Comparison of ENCODE assay signal across 8 cellular contexts in genomic region chr15:29925227-29926082, GRCh38.
DNase-seq lines count a peak whose midpoint lies in the region; ATAC-seq, FAIRE-seq and TF ChIP-seq lines count a peak whose summit lies in the region.

No MANE protein-coding gene starts in this region.

- intact Hi-C loops in GM12878 (cut with micrococcal nuclease; ENCODE audit: unreplicated experiment): loop anchor here (5.0 kb wide), 1 partner anchor 178 kb away; no protein-coding TSS in a partner anchor

- no peak overlapping the region for H3K27ac ChIP-seq in OCI-LY1 (ENCODE audit: low read depth, low read length, poor library complexity, severe bottlenecking)
- H3K27ac ChIP-seq in GM12878 (ENCODE audit: control insufficient read depth, insufficient read depth): no peak overlapping the region
- H3K27ac ChIP-seq in hepatocyte: peak overlapping the region; percentile 94
- H3K27ac ChIP-seq in suprapubic skin: no peak overlapping the region

- DNase-seq in A172 (ENCODE audit: low spot score) (peak; percentile 77), GM13977 (ENCODE audit: low spot score) (no peak), GM12878 (ENCODE audit: low read depth, low spot score) (no peak), hepatocyte (ENCODE audit: low spot score) (peak; percentile 87), suprapubic skin (ENCODE audit: low spot score in 2 of 2) (no peak)
- DNase-seq in stimulated activated CD4-positive, alpha-beta T cell treated with anti-CD3 and anti-CD28 coated beads, Interleukin-1b, Interleukin-23, amount 100 ng/mL, for 48 hours: peak; percentile 30

- H3K27me3 ChIP-seq in OCI-LY1 (ENCODE audit: insufficient read depth, low read length) (no peaks in the 10 kb centered on the region), GM12878 (replicated peaks in 1 of 2; ENCODE audit: control insufficient read depth in 2 of 2, insufficient read depth in 2 of 2, low read length in 1 of 2) (no peaks in the 10 kb centered on the region; a peak in 1 of 4 replicates), hepatocyte (no peaks in the 10 kb centered on the region), suprapubic skin (no peaks in the 10 kb centered on the region)

- H3K4me2 ChIP-seq in OCI-LY1 (ENCODE audit: low read length): no peak overlapping the region
- no peak overlapping the region for H3K4me2 ChIP-seq in GM12878 (ENCODE audit: control insufficient read depth, insufficient read depth)
- H3K4me2 ChIP-seq in hepatocyte: peak overlapping the region; percentile 59

- FAIRE-seq in GM12878 (lab: Jason Lieb, UNC): no peak

- SMC1A ChIA-PET in GM12878 (lab: Charles Lee; ENCODE audit: uncharacterized antibody, unreplicated experiment): interaction anchor here (1.1 kb wide), 1 partner anchor 178 kb away, joined by 5 read pairs; no protein-coding TSS in a partner anchor

- TF ChIP-seq CTCF in GM13977 (IDR thresholded peaks at IDR 0.05; ENCODE audit: extremely low read depth, insufficient read depth, missing control alignments) (peak; percentile 20), OCI-LY1 (IDR thresholded peaks at IDR 0.05; ENCODE audit: low read length) (peak; percentile 84), GM12878 (IDR thresholded peaks at IDR 0.05 in 2 of 3, conservative IDR thresholded peaks at IDR 0.05 in 1 of 3; ENCODE audit: control insufficient read depth in 2 of 3, extremely low read depth in 1 of 3, insufficient read depth in 1 of 3, low read depth in 3 of 3, low read length in 3 of 3) (peak; percentile 35 to 40 (median 38)), hepatocyte (IDR thresholded peaks at IDR 0.05; ENCODE audit: poor library complexity) (peak; percentile 81), suprapubic skin (IDR thresholded peaks at IDR 0.05) (peak in 1 of 2 donors; percentile 41)

- no peak; the same call in 1 of the 2 replicates for TF ChIP-seq RAD21 in GM12878 (IDR thresholded peaks at IDR 0.05; ENCODE audit: insufficient read depth, low read depth, low read length)

- H3K9ac ChIP-seq in OCI-LY1 (ENCODE audit: low read length) (no peak overlapping the region), GM12878 (ENCODE audit: control insufficient read depth, insufficient read depth, low read length) (no peak overlapping the region)

- H3F3A ChIP-seq in OCI-LY1 (ENCODE audit: insufficient read depth, low read length): no peaks in the 10 kb centered on the region

- RAD21 ChIA-PET in GM12878 (lab: Charles Lee; ENCODE audit: unreplicated experiment): interaction anchor here (1.4 kb wide), 1 partner anchor 178 kb away, joined by 5 read pairs; no protein-coding TSS in a partner anchor

- H3K36me3 ChIP-seq in OCI-LY1 (ENCODE audit: insufficient read depth, low read length) (no peaks in the 10 kb centered on the region), GM12878 (ENCODE audit: control insufficient read depth in 2 of 2, insufficient read depth in 2 of 2, low read length in 1 of 2) (no peaks in the 10 kb centered on the region), hepatocyte (replicated peaks; ENCODE audit: insufficient read depth, low read depth) (no peaks in the 10 kb centered on the region), suprapubic skin (no peaks in the 10 kb centered on the region)

- TF ChIP-seq EP300 in GM12878 (IDR thresholded peaks at IDR 0.05; ENCODE audit: borderline replicate concordance in 1 of 2, control insufficient read depth in 1 of 2, low read depth in 2 of 2, low read length in 2 of 2): no peak
- no peak for TF ChIP-seq EP300 in suprapubic skin (IDR thresholded peaks at IDR 0.05)

- H3K9me2 ChIP-seq in OCI-LY1 (ENCODE audit: low read depth, low read length) (no peaks in the 10 kb centered on the region), hepatocyte (replicated peaks; ENCODE audit: insufficient read depth) (no peaks in the 10 kb centered on the region)

- no peaks in the 10 kb centered on the region for H4K20me1 ChIP-seq in OCI-LY1 (ENCODE audit: insufficient read depth, low read length)
- H4K20me1 ChIP-seq in GM12878 (ENCODE audit: control insufficient read depth, insufficient read depth): no peaks in the 10 kb centered on the region
- H4K20me1 ChIP-seq in hepatocyte (ENCODE audit: insufficient read depth, poor library complexity, severe bottlenecking): no peaks in the 10 kb centered on the region

- BruUV-seq in GM12878 (replicated peaks; lab: Mats Ljungman, UMichigan): no TSS peak

- WGBS in GM12878 (ENCODE audit: insufficient coverage, insufficient replicate concordance, low lambda C conversion rate, missing lambda C conversion rate): 9% methylated on average over 5 of the region's 5 CpGs
- WGBS in hepatocyte (ENCODE audit: low lambda C conversion rate, missing lambda C conversion rate): 43% methylated on average over 5 of the region's 5 CpGs
- 62% methylated on average over 5 of the region's 5 CpGs for WGBS in suprapubic skin

- no peak overlapping the region for H2AFZ ChIP-seq in OCI-LY1 (ENCODE audit: low read length)
- H2AFZ ChIP-seq in GM12878 (ENCODE audit: control insufficient read depth, low read depth, low read length): no peak overlapping the region
- H2AFZ ChIP-seq in hepatocyte: no peak overlapping the region

- in situ Hi-C loops in GM13977 (cut with MboI; ENCODE audit: low pct_unique_long_range_greater_than_20kb, low sequenced_read_pairs, unreplicated experiment): no loop called here
- in situ Hi-C loops in GM12878 (cut with MboI): no loop called here

- ATAC-seq in GM12878: peak; percentile 77
- no peak for ATAC-seq in activated CD4-positive, CD25-positive, alpha-beta regulatory T cell treated with anti-CD3 and anti-CD28 coated beads, Interleukin-2, amount 50 U/mL, for 24 hours

- POLR2A ChIA-PET in GM12878 (lab: Charles Lee): no interaction called here

- H3K79me2 ChIP-seq in OCI-LY1 (ENCODE audit: insufficient read depth, low read length) (no peaks in the 10 kb centered on the region), GM12878 (ENCODE audit: control insufficient read depth, insufficient read depth, low read length) (no peaks in the 10 kb centered on the region), hepatocyte (no peaks in the 10 kb centered on the region)

- no peaks in the 10 kb centered on the region for H3K4me1 ChIP-seq in OCI-LY1 (ENCODE audit: insufficient read depth, low read length, severe bottlenecking)
- no peaks in the 10 kb centered on the region for H3K4me1 ChIP-seq in GM12878 (ENCODE audit: control insufficient read depth, insufficient read depth, low read length)
- peaks cover 20% of the 10 kb centered on the region for H3K4me1 ChIP-seq in hepatocyte (ENCODE audit: insufficient read depth)
- H3K4me1 ChIP-seq in suprapubic skin: no peaks in the 10 kb centered on the region

- no peaks in the 10 kb centered on the region for H3K9me3 ChIP-seq in OCI-LY1 (ENCODE audit: low read length)
- no peaks in the 10 kb centered on the region for H3K9me3 ChIP-seq in GM12878 (replicated peaks; ENCODE audit: control insufficient read depth, insufficient read depth, low read length)
- no peaks in the 10 kb centered on the region for H3K9me3 ChIP-seq in hepatocyte (ENCODE audit: low read depth)
- no peaks in the 10 kb centered on the region for H3K9me3 ChIP-seq in suprapubic skin

- CTCF ChIA-PET in GM12878 (lab: Yijun Ruan, JAX): interaction anchor here (0.7 to 2.5 kb wide), 7 partner anchors 10 to 823 kb away, joined by 3 to 16 read pairs (median 3); no protein-coding TSS in a partner anchor

- H3K4me3 ChIP-seq in OCI-LY1 (ENCODE audit: low read depth, low read length, poor library complexity, severe bottlenecking) (no peak overlapping the region), GM12878 (no peak overlapping the region), hepatocyte (no peak overlapping the region), suprapubic skin (no peak overlapping the region)

- TF ChIP-seq POLR2A in GM12878 (IDR thresholded peaks at IDR 0.05; ENCODE audit: low read depth, low read length) (no peak), suprapubic skin (IDR thresholded peaks at IDR 0.05) (no peak)

TF ChIP-seq in GM12878, 131 proteins besides CTCF, POLR2A, EP300 and RAD21:
- TF ChIP-seq SMC3 (IDR thresholded peaks at IDR 0.05; ENCODE audit: borderline replicate concordance, low read length): peak; percentile 55; the same call in 1 of the 2 replicates
- no peak for TF ChIP-seq PRDM15 (CRISPR knock-in tag; IDR thresholded peaks at IDR 0.05)

Comparison
In these comparisons a context has a peak if more than half of its experiments do, and no peak if none do; other contexts are left out.
1. DNase-seq: peak in A172 (single experiment), hepatocyte (single experiment) and stimulated activated CD4-positive, alpha-beta T cell treated with anti-CD3 and anti-CD28 coated beads, Interleukin-1b, Interleukin-23, amount 100 ng/mL, for 48 hours (single experiment); none in GM13977 (single experiment), GM12878 (single experiment) and suprapubic skin (0 of 2).